ENCODE assay signal across 36 cellular contexts in the genomic region with DNA sequence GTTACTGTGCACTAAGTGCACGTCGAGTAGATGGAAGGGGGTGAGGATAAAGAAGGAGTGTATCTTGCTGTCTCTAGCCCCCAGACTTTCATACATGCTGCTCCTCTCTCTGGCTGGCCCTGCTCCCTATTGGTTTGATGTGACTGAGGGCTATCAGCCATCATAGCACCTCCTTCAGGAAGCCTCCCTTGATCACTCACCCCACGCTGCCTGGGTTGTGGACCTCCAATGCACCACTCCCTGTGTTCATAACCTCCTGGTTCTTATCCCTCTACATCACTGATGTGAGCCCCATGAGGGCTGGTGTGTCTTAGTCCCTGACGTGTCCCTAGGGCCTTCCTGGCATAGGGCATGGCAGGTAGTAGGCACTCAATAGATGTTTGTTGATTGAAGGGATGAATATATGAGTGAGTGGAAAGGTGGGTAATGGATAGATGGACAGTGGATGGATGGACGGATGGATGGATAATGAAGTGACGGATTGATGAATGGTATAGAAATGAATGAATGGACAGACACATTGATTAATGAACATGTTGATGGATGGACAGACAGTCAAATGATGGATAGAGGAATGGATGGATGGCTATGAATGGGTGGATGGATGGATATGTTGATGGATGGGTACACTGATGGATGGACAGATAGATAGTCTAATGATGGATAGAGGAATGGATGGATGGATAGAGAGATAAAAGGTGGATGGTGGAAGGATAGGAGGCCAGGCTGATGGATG. TPM values are rescaled to one million over a fixed set of nuclear protein-coding genes. Genes with fewer than 3 reads are reported as not detected.
"Had no signal": no experiment of that assay in that cellular context is flagged by ENCODE, and none has a peak within 500 bp of the region (broad histone marks: within the 10 kb centered on the region; RNA-seq: fewer than 3 reads in every experiment).

No MANE protein-coding gene starts in this region.

- H3K4me3 Mint-ChIP-seq: activated CD4-positive, alpha-beta memory T cell treated with anti-CD3 and anti-CD28 coated beads for 36 hours; activated CD4-positive, alpha-beta T cell treated with anti-CD3 and anti-CD28 coated beads for 36 hours; activated CD4-positive, alpha-beta T cell treated with anti-CD3 and anti-CD28 coated beads, Interleukin-2, amount 10 ng/mL, durations not matched to agents 24 days and 14 days; activated CD8-positive, alpha-beta memory T cell treated with anti-CD3 and anti-CD28 coated beads, Interleukin-2, amount 10 ng/mL, durations not matched to agents 7 days and 5 days; activated CD8-positive, alpha-beta T cell treated with anti-CD3 and anti-CD28 coated beads, Interleukin-2, amount 10 ng/mL, durations not matched to agents 7 days and 5 days; activated naive CD4-positive, alpha-beta T cell treated with anti-CD3 and anti-CD28 coated beads for 36 hours; activated naive CD4-positive, alpha-beta T cell treated with anti-CD3 and anti-CD28 coated beads, Interleukin-2, amount 50 U/mL, for 24 hours; activated naive CD8-positive, alpha-beta T cell treated with anti-CD3 and anti-CD28 coated beads for 36 hours; activated T-helper 1 cell treated with anti-CD3 and anti-CD28 coated beads, Interleukin-12 subunit alpha, Interleukin-12 subunit beta, Interleukin-2, Interleukin-4 antibody, amounts not matched to agents 30 ng/mL and 10 ng/mL and 1 ng/mL, durations not matched to agents 14 hours and 24 hours and 36 hours; brain; central memory CD8-positive, alpha-beta T cell; T-helper 17 cell had no signal

- H3K36me3 Mint-ChIP-seq: activated CD4-positive, alpha-beta memory T cell treated with anti-CD3 and anti-CD28 coated beads for 36 hours; activated CD8-positive, alpha-beta memory T cell treated with anti-CD3 and anti-CD28 coated beads, Interleukin-2, amount 10 ng/mL, durations not matched to agents 7 days and 5 days; activated naive CD4-positive, alpha-beta T cell treated with anti-CD3 and anti-CD28 coated beads, Interleukin-2, amount 50 U/mL, for 24 hours; activated naive CD8-positive, alpha-beta T cell treated with anti-CD3 and anti-CD28 coated beads for 36 hours; brain had no signal

- H3K27ac ChIP-seq: ascending aorta, breast epithelium, epithelial cell of prostate, esophagus squamous epithelium had no signal

- H3K27me3 ChIP-seq: ascending aorta, breast epithelium had no signal

- H3K4me1 ChIP-seq: ascending aorta, breast epithelium, esophagus squamous epithelium had no signal

- DNase-seq: activated CD4-positive, alpha-beta memory T cell treated with anti-CD3 and anti-CD28 coated beads for 36 hours; activated CD4-positive, alpha-beta T cell treated with anti-CD3 and anti-CD28 coated beads for 36 hours; activated CD4-positive, alpha-beta T cell treated with anti-CD3 and anti-CD28 coated beads, Interleukin-2, amount 10 ng/mL, durations not matched to agents 24 days and 14 days; activated CD4-positive, CD25-positive, alpha-beta regulatory T cell; activated CD4-positive, CD25-positive, alpha-beta regulatory T cell treated with anti-CD3 and anti-CD28 coated beads, Interleukin-2, amount 50 U/mL, for 72 hours; activated CD8-positive, alpha-beta memory T cell treated with anti-CD3 and anti-CD28 coated beads, Interleukin-2, amount 10 ng/mL, durations not matched to agents 7 days and 5 days; activated CD8-positive, alpha-beta memory T cell treated with anti-CD3 and anti-CD28 coated beads, Interleukin-2, amount 50 U/mL, for 4 hours; activated CD8-positive, alpha-beta T cell treated with anti-CD3 and anti-CD28 coated beads, Interleukin-2, amount 10 ng/mL, durations not matched to agents 7 days and 5 days; activated effector memory CD4-positive, alpha-beta T cell treated with anti-CD3 and anti-CD28 coated beads, Interleukin-2, amount 50 U/mL, for 16 hours; activated naive CD4-positive, alpha-beta T cell treated with anti-CD3 and anti-CD28 coated beads for 36 hours; activated naive CD8-positive, alpha-beta T cell treated with anti-CD3 and anti-CD28 coated beads for 36 hours; activated T-cell treated with anti-CD3 and anti-CD28 coated beads, Interleukin-2, amount 50 U/mL, for 1 hour; activated T-cell treated with anti-CD3 and anti-CD28 coated beads, Interleukin-2, amount 50 U/mL, for 48 hours; cortex of kidney; dermis blood vessel endothelial cell; effector CD8-positive, alpha-beta T cell; esophagus squamous epithelium; head of caudate nucleus; T-helper 1 cell; T-helper 17 cell had no signal

- H3K9me3 Mint-ChIP-seq: activated CD4-positive, alpha-beta memory T cell treated with anti-CD3 and anti-CD28 coated beads for 36 hours; activated CD4-positive, alpha-beta T cell treated with anti-CD3 and anti-CD28 coated beads, Interleukin-2, amount 10 ng/mL, durations not matched to agents 24 days and 14 days; activated naive CD4-positive, alpha-beta T cell treated with anti-CD3 and anti-CD28 coated beads for 36 hours; activated naive CD4-positive, alpha-beta T cell treated with anti-CD3 and anti-CD28 coated beads, Interleukin-2, amount 50 U/mL, for 24 hours; activated naive CD8-positive, alpha-beta T cell treated with anti-CD3 and anti-CD28 coated beads for 36 hours; activated T-helper 1 cell treated with anti-CD3 and anti-CD28 coated beads, Interleukin-12 subunit alpha, Interleukin-12 subunit beta, Interleukin-2, Interleukin-4 antibody, amounts not matched to agents 30 ng/mL and 10 ng/mL and 1 ng/mL, durations not matched to agents 14 hours and 24 hours and 36 hours; activated T-helper 2 cell treated with anti-CD3 and anti-CD28 coated beads, Interferon-gamma antibody, Interleukin-2, Interleukin-4, amounts not matched to agents 10 μg/mL and 5 μg/mL and 100 μg/mL, durations not matched to agents 14 hours and 24 hours and 36 hours; central memory CD8-positive, alpha-beta T cell had no signal

- ATAC-seq: activated CD4-positive, alpha-beta T cell treated with anti-CD3 and anti-CD28 coated beads for 36 hours; activated CD8-positive, alpha-beta memory T cell treated with anti-CD3 and anti-CD28 coated beads, Interleukin-2, amount 10 ng/mL, durations not matched to agents 7 days and 5 days; activated CD8-positive, alpha-beta T cell treated with anti-CD3 and anti-CD28 coated beads, Interleukin-2, amount 10 ng/mL, durations not matched to agents 7 days and 5 days; T-helper 17 cell had no signal

- H3K4me1 Mint-ChIP-seq: activated CD4-positive, alpha-beta T cell treated with anti-CD3 and anti-CD28 coated beads for 36 hours; activated CD4-positive, alpha-beta T cell treated with anti-CD3 and anti-CD28 coated beads, Interleukin-2, amount 10 ng/mL, durations not matched to agents 24 days and 14 days; activated CD8-positive, alpha-beta memory T cell treated with anti-CD3 and anti-CD28 coated beads, Interleukin-2, amount 10 ng/mL, durations not matched to agents 7 days and 5 days; activated naive CD4-positive, alpha-beta T cell treated with anti-CD3 and anti-CD28 coated beads, Interleukin-2, amount 50 U/mL, for 24 hours; activated naive CD8-positive, alpha-beta T cell treated with anti-CD3 and anti-CD28 coated beads for 36 hours; central memory CD8-positive, alpha-beta T cell had no signal

- H3K27me3 Mint-ChIP-seq: activated CD4-positive, alpha-beta T cell treated with anti-CD3 and anti-CD28 coated beads for 36 hours; activated naive CD4-positive, alpha-beta T cell treated with anti-CD3 and anti-CD28 coated beads, Interleukin-2, amount 50 U/mL, for 24 hours; central memory CD8-positive, alpha-beta T cell had no signal

- H3K27ac Mint-ChIP-seq: activated CD4-positive, alpha-beta memory T cell treated with anti-CD3 and anti-CD28 coated beads for 36 hours; activated CD4-positive, alpha-beta T cell treated with anti-CD3 and anti-CD28 coated beads for 36 hours; activated CD4-positive, alpha-beta T cell treated with anti-CD3 and anti-CD28 coated beads, Interleukin-2, amount 10 ng/mL, durations not matched to agents 24 days and 14 days; activated CD8-positive, alpha-beta memory T cell treated with anti-CD3 and anti-CD28 coated beads, Interleukin-2, amount 10 ng/mL, durations not matched to agents 7 days and 5 days; activated CD8-positive, alpha-beta T cell treated with anti-CD3 and anti-CD28 coated beads, Interleukin-2, amount 10 ng/mL, durations not matched to agents 7 days and 5 days; activated naive CD4-positive, alpha-beta T cell treated with anti-CD3 and anti-CD28 coated beads for 36 hours; activated naive CD4-positive, alpha-beta T cell treated with anti-CD3 and anti-CD28 coated beads, Interleukin-2, amount 50 U/mL, for 24 hours; activated naive CD8-positive, alpha-beta T cell treated with anti-CD3 and anti-CD28 coated beads for 36 hours; activated T-helper 1 cell treated with anti-CD3 and anti-CD28 coated beads, Interleukin-12 subunit alpha, Interleukin-12 subunit beta, Interleukin-2, Interleukin-4 antibody, amounts not matched to agents 30 ng/mL and 10 ng/mL and 1 ng/mL, durations not matched to agents 14 hours and 24 hours and 36 hours; activated T-helper 2 cell treated with anti-CD3 and anti-CD28 coated beads, Interferon-gamma antibody, Interleukin-2, Interleukin-4, amounts not matched to agents 10 μg/mL and 5 μg/mL and 100 μg/mL, durations not matched to agents 14 hours and 24 hours and 36 hours; brain; T-helper 17 cell had no signal

RNA-seq across cellular contexts. Expression of gene SDSL, which starts 15.0 kb away (rescaled TPM):
- total RNA-seq: activated CD4-positive, alpha-beta memory T cell treated with anti-CD3 and anti-CD28 coated beads for 36 hours; activated CD8-positive, alpha-beta memory T cell treated with anti-CD3 and anti-CD28 coated beads for 36 hours; activated naive CD4-positive, alpha-beta T cell treated with anti-CD3 and anti-CD28 coated beads for 36 hours had no signal

RNA-seq across cellular contexts. Expression of gene SDS, which starts 33.5 kb away (rescaled TPM):
- total RNA-seq: activated CD4-positive, alpha-beta memory T cell treated with anti-CD3 and anti-CD28 coated beads for 36 hours; activated CD4-positive, alpha-beta T cell treated with anti-CD3 and anti-CD28 coated beads for 36 hours; activated CD4-positive, alpha-beta T cell treated with anti-CD3 and anti-CD28 coated beads, Interleukin-2, amount 10 ng/mL, durations not matched to agents 24 days and 14 days; activated CD8-positive, alpha-beta memory T cell treated with anti-CD3 and anti-CD28 coated beads for 36 hours; activated CD8-positive, alpha-beta memory T cell treated with anti-CD3 and anti-CD28 coated beads, Interleukin-2, amount 10 ng/mL, durations not matched to agents 7 days and 5 days; activated CD8-positive, alpha-beta T cell treated with anti-CD3 and anti-CD28 coated beads, Interleukin-2, amount 10 ng/mL, durations not matched to agents 7 days and 5 days; activated naive CD4-positive, alpha-beta T cell treated with anti-CD3 and anti-CD28 coated beads for 36 hours; activated naive CD8-positive, alpha-beta T cell treated with anti-CD3 and anti-CD28 coated beads for 36 hours; activated T-helper 1 cell treated with anti-CD3 and anti-CD28 coated beads, Interleukin-12 subunit alpha, Interleukin-12 subunit beta, Interleukin-2, Interleukin-4 antibody, amounts not matched to agents 30 ng/mL and 10 ng/mL and 1 ng/mL, durations not matched to agents 14 hours and 24 hours and 36 hours; activated T-helper 2 cell treated with anti-CD3 and anti-CD28 coated beads, Interferon-gamma antibody, Interleukin-2, Interleukin-4, amounts not matched to agents 10 μg/mL and 5 μg/mL and 100 μg/mL, durations not matched to agents 14 hours and 24 hours and 36 hours; cerebellum; dermis blood vessel endothelial cell; endothelial cell of umbilical vein; fibroblast of lung; fibroblast of villous mesenchyme; frontal cortex; T-helper 17 cell had no signal
- polyA plus RNA-seq: endothelial cell of umbilical vein, fibroblast of lung had no signal

RNA-seq across cellular contexts. Expression of gene LHX5, which starts 34.5 kb away (rescaled TPM):
- total RNA-seq: activated CD4-positive, alpha-beta memory T cell treated with anti-CD3 and anti-CD28 coated beads for 36 hours; activated CD4-positive, alpha-beta T cell treated with anti-CD3 and anti-CD28 coated beads for 36 hours; activated CD4-positive, alpha-beta T cell treated with anti-CD3 and anti-CD28 coated beads, Interleukin-2, amount 10 ng/mL, durations not matched to agents 24 days and 14 days; activated CD8-positive, alpha-beta memory T cell treated with anti-CD3 and anti-CD28 coated beads for 36 hours; activated CD8-positive, alpha-beta memory T cell treated with anti-CD3 and anti-CD28 coated beads, Interleukin-2, amount 10 ng/mL, durations not matched to agents 7 days and 5 days; activated CD8-positive, alpha-beta T cell treated with anti-CD3 and anti-CD28 coated beads, Interleukin-2, amount 10 ng/mL, durations not matched to agents 7 days and 5 days; activated naive CD4-positive, alpha-beta T cell treated with anti-CD3 and anti-CD28 coated beads for 36 hours; activated naive CD8-positive, alpha-beta T cell treated with anti-CD3 and anti-CD28 coated beads for 36 hours; activated T-helper 1 cell treated with anti-CD3 and anti-CD28 coated beads, Interleukin-12 subunit alpha, Interleukin-12 subunit beta, Interleukin-2, Interleukin-4 antibody, amounts not matched to agents 30 ng/mL and 10 ng/mL and 1 ng/mL, durations not matched to agents 14 hours and 24 hours and 36 hours; activated T-helper 2 cell treated with anti-CD3 and anti-CD28 coated beads, Interferon-gamma antibody, Interleukin-2, Interleukin-4, amounts not matched to agents 10 μg/mL and 5 μg/mL and 100 μg/mL, durations not matched to agents 14 hours and 24 hours and 36 hours; ascending aorta; breast epithelium; cardiac septum; dermis blood vessel endothelial cell; endothelial cell of umbilical vein; esophagus squamous epithelium; fibroblast of lung; fibroblast of villous mesenchyme; T-helper 17 cell had no signal
- polyA plus RNA-seq: endothelial cell of umbilical vein, esophagus, fibroblast of lung had no signal
